Comparison of ENCODE assay signal across 1 cellular context in genomic region chr1:30683699-30684098, GRCh38.
TF ChIP-seq lines count a peak whose summit lies in the region.

No MANE protein-coding gene starts in this region.

TF ChIP-seq in H1, 55 proteins besides CTCF, POLR2A, EP300 and RAD21:
- TF ChIP-seq SAP30 (IDR thresholded peaks at IDR 0.05; ENCODE audit: insufficient read depth, insufficient replicate concordance, low read length) (no peak), RNF2 (IDR thresholded peaks at IDR 0.05; ENCODE audit: borderline replicate concordance, low read depth, low read length, missing control alignments, poor library complexity, severe bottlenecking) (no peak), RBBP5 (IDR thresholded peaks at IDR 0.05; ENCODE audit: borderline replicate concordance, low read depth, low read length) (no peak), TEAD4 (IDR thresholded peaks at IDR 0.05; ENCODE audit: low read depth, low read length) (no peak), SP2 (IDR thresholded peaks at IDR 0.05; ENCODE audit: low read length) (no peak), EGR1 (IDR thresholded peaks at IDR 0.05; ENCODE audit: borderline replicate concordance, low read depth, low read length) (no peak), BRCA1 (IDR thresholded peaks at IDR 0.05; ENCODE audit: low read depth, low read length) (no peak), NRF1 (IDR thresholded peaks at IDR 0.05; ENCODE audit: low read depth, low read length) (no peak), KDM5A (IDR thresholded peaks at IDR 0.05; ENCODE audit: low read length) (no peak)
TF ChIP-seq in H1: peak in this region for 0.
